21 cellular contexts compared by ENCODE assay signal in the genomic region with DNA sequence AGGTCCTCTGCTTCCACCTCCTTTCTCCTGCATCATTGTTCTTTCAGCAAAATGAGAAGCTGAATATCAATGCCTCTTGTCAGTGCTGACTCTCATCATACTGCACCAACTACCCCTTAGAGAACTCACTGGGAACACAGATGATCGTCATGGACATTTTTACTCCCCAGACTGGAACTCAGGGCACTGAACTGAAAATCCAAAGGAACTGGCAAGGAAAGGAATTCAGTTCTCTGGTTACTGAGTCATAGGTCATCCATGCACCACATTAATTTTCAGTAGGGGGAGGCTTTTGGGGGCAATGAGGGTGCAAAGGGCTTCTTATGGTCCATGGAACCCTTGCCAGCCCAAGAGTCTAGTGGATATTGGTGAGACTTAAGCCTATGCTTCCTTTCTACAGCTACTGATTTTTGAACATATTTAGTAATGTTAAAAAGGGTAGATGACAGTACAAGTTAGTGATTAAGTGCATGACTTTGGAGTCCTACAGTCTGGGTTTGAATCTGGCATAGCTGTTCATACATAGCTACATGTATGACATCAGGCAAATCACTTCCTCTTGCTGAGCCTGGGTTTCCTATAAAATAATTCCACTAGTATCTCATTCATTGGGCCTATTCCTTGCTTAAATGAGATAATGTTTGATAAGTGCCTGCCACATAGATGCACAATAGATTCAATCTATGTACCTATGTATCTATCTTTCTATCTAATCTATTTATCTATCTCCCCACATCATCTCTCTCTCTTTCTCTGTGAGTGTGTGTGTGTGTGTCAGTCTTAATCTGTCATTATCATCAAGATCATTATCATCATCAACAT. TPM values are rescaled to one million over a fixed set of nuclear protein-coding genes. Genes with fewer than 3 reads are reported as not detected.
DNase-seq lines count a peak whose midpoint lies in the region; ATAC-seq, FAIRE-seq and TF ChIP-seq lines count a peak whose summit lies in the region.
"Had no signal": no experiment of that assay in that cellular context is flagged by ENCODE, and none has a peak within 500 bp of the region (broad histone marks: within the 10 kb centered on the region; RNA-seq: fewer than 3 reads in every experiment).

No MANE protein-coding gene starts in this region.

- H3K18ac ChIP-seq in mesenchymal stem cell (ENCODE audit: low read depth in 1 of 2, low read length in 2 of 2): no peak overlapping the region

- H3K9me2 ChIP-seq in GM23338 (ENCODE audit: insufficient read depth): peaks cover 6% of the 10 kb centered on the region; the same call in 1 of the 2 replicates

- H3K27ac Mint-ChIP-seq in GM23338: peak overlapping the region; percentile 71
- H3K27ac Mint-ChIP-seq: activated B cell treated with CpG ODN at 0.5 μM for 24 hours; activated naive CD8-positive, alpha-beta T cell had no signal

- TF ChIP-seq POLR2A in GM12891 (IDR thresholded peaks at IDR 0.05; ENCODE audit: low read depth, low read length): no peak

- peak overlapping the region; percentile 42 for H4K8ac ChIP-seq in mesenchymal stem cell (ENCODE audit: low read length)

- no peak overlapping the region for H3K9ac ChIP-seq in mesenchymal stem cell (ENCODE audit: low read length)

- no peaks in the 10 kb centered on the region for H3K79me1 ChIP-seq in mesenchymal stem cell (replicated peaks; ENCODE audit: low read length, poor library complexity, severe bottlenecking)

- H2BK15ac ChIP-seq in mesenchymal stem cell (ENCODE audit: low read depth, poor library complexity, severe bottlenecking): no peak overlapping the region

- no peaks in the 10 kb centered on the region for H3K9me3 ChIP-seq in RWPE2 (ENCODE audit: severe bottlenecking)
- H3K9me3 ChIP-seq in mesenchymal stem cell (ENCODE audit: control insufficient read depth, low read length): no peaks in the 10 kb centered on the region
- H3K9me3 ChIP-seq: colonic mucosa, ovary, stomach, uterus had no signal

- no peak overlapping the region for H3K14ac ChIP-seq in mesenchymal stem cell (ENCODE audit: low read length in 2 of 2)

- ATAC-seq in GM23338 (no peak), RWPE2 (ENCODE audit: low read depth) (no peak)
- ATAC-seq: left ventricle myocardium superior, Right ventricle myocardium inferior had no signal

- H3K9me3 Mint-ChIP-seq in GM23338: peaks cover 17% of the 10 kb centered on the region; the same call in 2 of the 3 replicates
- H3K9me3 Mint-ChIP-seq: activated B cell treated with CpG ODN at 0.5 μM for 24 hours had no signal

- H3K36me3 ChIP-seq in GM23338 (ENCODE audit: insufficient read depth): no peaks in the 10 kb centered on the region
- H3K36me3 ChIP-seq in RWPE2 (ENCODE audit: low read depth): no peaks in the 10 kb centered on the region
- H3K36me3 ChIP-seq in mesenchymal stem cell (ENCODE audit: control insufficient read depth in 1 of 2, insufficient read depth in 2 of 2, low read depth in 1 of 2, low read length in 2 of 2): no peaks in the 10 kb centered on the region
- H3K36me3 ChIP-seq: colonic mucosa, ovary, stomach, uterus had no signal

- H3K4me2 ChIP-seq in GM23338 (peak overlapping the region; percentile 55; the same call in 1 of the 2 replicates), mesenchymal stem cell (ENCODE audit: low read length, poor library complexity, severe bottlenecking) (no peak overlapping the region)

- peaks cover 8% of the 10 kb centered on the region for H3K27me3 Mint-ChIP-seq in GM23338 (ENCODE audit: insufficient read depth, low read depth, poor library complexity)

- H3K27me3 ChIP-seq in GM23338 (ENCODE audit: insufficient read depth) (no peaks in the 10 kb centered on the region), RWPE2 (ENCODE audit: insufficient read depth, poor library complexity, severe bottlenecking) (no peaks in the 10 kb centered on the region), mesenchymal stem cell (ENCODE audit: control insufficient read depth in 1 of 2, insufficient read depth in 1 of 2, low read length in 2 of 2) (no peaks in the 10 kb centered on the region)
- H3K27me3 ChIP-seq: colonic mucosa, ovary, stomach, uterus had no signal

- H2BK12ac ChIP-seq in mesenchymal stem cell (ENCODE audit: low read length in 2 of 2): no peak overlapping the region

- no peaks in the 10 kb centered on the region for H4K20me1 ChIP-seq in GM23338 (replicated peaks; ENCODE audit: insufficient read depth)

- peak overlapping the region; percentile 69 for H3K4me3 Mint-ChIP-seq in GM23338
- H3K4me3 Mint-ChIP-seq: activated B cell treated with CpG ODN at 0.5 μM for 24 hours; activated naive CD8-positive, alpha-beta T cell had no signal

- WGBS in mesenchymal stem cell: 93% methylated on average over 1 of the region's 1 CpG

- H2BK5ac ChIP-seq in mesenchymal stem cell (ENCODE audit: low read depth, low read length, poor library complexity, severe bottlenecking): no peak overlapping the region

- no peak overlapping the region for H2BK120ac ChIP-seq in mesenchymal stem cell (ENCODE audit: low read depth, low read length)

- no peak for FAIRE-seq in GM12891 (lab: Jason Lieb, UNC)
- FAIRE-seq: GM12892 had no signal

- H3K4me3 ChIP-seq in GM23338 (peak overlapping the region; percentile 47; the same call in 1 of the 2 replicates), RWPE2 (ENCODE audit: severe bottlenecking) (no peak overlapping the region), mesenchymal stem cell (ENCODE audit: insufficient read depth in 1 of 2, low read depth in 1 of 2, low read length in 2 of 2) (no peak overlapping the region)
- H3K4me3 ChIP-seq: colonic mucosa, ovary, stomach, uterus had no signal

- H3K4ac ChIP-seq in mesenchymal stem cell (ENCODE audit: low read depth in 1 of 2, low read length in 2 of 2): no peak overlapping the region

- H3K36me3 Mint-ChIP-seq in GM23338 (ENCODE audit: low read depth): peaks cover 9% of the 10 kb centered on the region; the same call in 1 of the 3 replicates
- H3K36me3 Mint-ChIP-seq: activated naive CD8-positive, alpha-beta T cell had no signal

- H4K91ac ChIP-seq in mesenchymal stem cell (ENCODE audit: low read length): no peak overlapping the region

- DNase-seq in ACHN (peak; percentile 62), GM23338 (ENCODE audit: low spot score) (no peak), RWPE2 (ENCODE audit: low spot score) (no peak), mesenchymal stem cell (no peak), hippocampal formation (lab: John Stamatoyannopoulos, UW) (no peak), GM12891 (ENCODE audit: insufficient read length, low spot score) (no peak), DMS 273 (lab: John Stamatoyannopoulos, UW; ENCODE audit: unreplicated experiment) (no peak)
- DNase-seq in activated CD4-positive, alpha-beta T cell treated with anti-CD3 and anti-CD28 coated beads, Interleukin-2, amount 50 U/mL, for 48 hours: no peak
- DNase-seq: activated B cell treated with CpG ODN at 0.5 μM for 24 hours; colonic mucosa; foreskin fibroblast; Kasumi-1; left ventricle myocardium superior; ovary; stimulated activated CD4-positive, alpha-beta T cell treated with anti-CD3 and anti-CD28 coated beads, Interleukin-2, amount 100 ng/mL, for 24 hours; stomach; T-helper 1 cell; uterus had no signal

- in situ Hi-C loops in ACHN (cut with HindIII; ENCODE audit: low pct_ligation_motif_present, low pct_unique_long_range_greater_than_20kb, low sequenced_read_pairs): no loop called here

- H2AFZ ChIP-seq in GM23338 (peak overlapping the region; percentile 80; the same call in 1 of the 2 replicates), mesenchymal stem cell (ENCODE audit: low read depth, low read length) (no peak overlapping the region)

- H3K4me1 ChIP-seq in GM23338 (ENCODE audit: insufficient read depth) (no peaks in the 10 kb centered on the region; the same call in 1 of the 2 replicates), RWPE2 (ENCODE audit: insufficient read depth, poor library complexity, severe bottlenecking) (peaks cover 11% of the 10 kb centered on the region), mesenchymal stem cell (ENCODE audit: control insufficient read depth, insufficient read depth, low read depth, low read length) (peaks cover 1% of the 10 kb centered on the region)
- H3K4me1 ChIP-seq: colonic mucosa, stomach, uterus had no signal

- no peaks in the 10 kb centered on the region for H3K79me2 ChIP-seq in GM23338 (replicated peaks; ENCODE audit: insufficient read depth)

- H3F3A ChIP-seq in GM23338 (replicated peaks; ENCODE audit: low read depth): no peaks in the 10 kb centered on the region

- peaks cover 4% of the 10 kb centered on the region for H3K4me1 Mint-ChIP-seq in GM23338
- H3K4me1 Mint-ChIP-seq: activated B cell treated with CpG ODN at 0.5 μM for 24 hours had no signal

- H3K23ac ChIP-seq in mesenchymal stem cell (ENCODE audit: low read length in 2 of 2): no peak overlapping the region

- H3K27ac ChIP-seq in GM23338 (ENCODE audit: low read depth) (no peak overlapping the region), RWPE2 (ENCODE audit: poor library complexity, severe bottlenecking) (peak overlapping the region; percentile 56), mesenchymal stem cell (ENCODE audit: low read length, poor library complexity, severe bottlenecking) (no peak overlapping the region)
- H3K27ac ChIP-seq: colonic mucosa, ovary, stomach, uterus had no signal

- H2AK5ac ChIP-seq in mesenchymal stem cell (ENCODE audit: low read length, severe bottlenecking): no peak overlapping the region

- TF ChIP-seq CTCF in GM23338 (conservative IDR thresholded peaks at IDR 0.05; ENCODE audit: low read depth in 2 of 2): no peak
- TF ChIP-seq CTCF in RWPE2 (IDR thresholded peaks at IDR 0.05; ENCODE audit: poor library complexity, severe bottlenecking): no peak

TF ChIP-seq in GM23338, 12 proteins besides CTCF, POLR2A, EP300 and RAD21 (continues in another document):
- TF ChIP-seq NANOG (IDR thresholded peaks at IDR 0.05; ENCODE audit: borderline replicate concordance): no peak
- TF ChIP-seq POLR2AphosphoS5 (IDR thresholded peaks at IDR 0.05; ENCODE audit: low read depth): no peak
- no peak for TF ChIP-seq ZNF114 (CRISPR knock-in tag; IDR thresholded peaks at IDR 0.05)
- no peak for TF ChIP-seq EZH2 (IDR thresholded peaks at IDR 0.05; ENCODE audit: low read depth, unreplicated experiment)
- no peak for TF ChIP-seq EZH2phosphoT487 (IDR thresholded peaks at IDR 0.05; ENCODE audit: unreplicated experiment)
- TF ChIP-seq JUNB (IDR thresholded peaks at IDR 0.05; ENCODE audit: unreplicated experiment): no peak

TF ChIP-seq in GM12891, 5 proteins besides CTCF, POLR2A, EP300 and RAD21:
- TF ChIP-seq PAX5 (IDR thresholded peaks at IDR 0.05; ENCODE audit: insufficient read depth, low read length, severe bottlenecking): no peak
- TF ChIP-seq POU2F2 (IDR thresholded peaks at IDR 0.05; ENCODE audit: low read depth, low read length): no peak
- no peak for TF ChIP-seq TAF1 (IDR thresholded peaks at IDR 0.05; ENCODE audit: low read depth, low read length)
- no peak for TF ChIP-seq SPI1 (IDR thresholded peaks at IDR 0.05; ENCODE audit: low read depth, low read length)

RNA-seq across cellular contexts. Expression of a gene that starts 29.2 kb away (rescaled TPM):
- total RNA-seq in GM23338 (2014; rRNA removed; shearing (Covaris generic)): 12.8 and 13.4 TPM in 2 replicates
- 4.2 and 5.2 TPM in 2 replicates for polyA plus RNA-seq in GM23338 (2016; fragmentation: Nextera tagmentation; extraction: Ambion mirVana)
- 5.0 TPM for polyA plus RNA-seq in mesenchymal stem cell (2013, experiment 1 of 2)
- 5.1 TPM for polyA plus RNA-seq in mesenchymal stem cell (2013, experiment 2 of 2)
- polyA plus RNA-seq in GM12891 (2012; ENCODE audit: low read depth, missing spikeins): 2.0 TPM
